ENCODE assay signal across 9 cellular contexts in the genomic region with DNA sequence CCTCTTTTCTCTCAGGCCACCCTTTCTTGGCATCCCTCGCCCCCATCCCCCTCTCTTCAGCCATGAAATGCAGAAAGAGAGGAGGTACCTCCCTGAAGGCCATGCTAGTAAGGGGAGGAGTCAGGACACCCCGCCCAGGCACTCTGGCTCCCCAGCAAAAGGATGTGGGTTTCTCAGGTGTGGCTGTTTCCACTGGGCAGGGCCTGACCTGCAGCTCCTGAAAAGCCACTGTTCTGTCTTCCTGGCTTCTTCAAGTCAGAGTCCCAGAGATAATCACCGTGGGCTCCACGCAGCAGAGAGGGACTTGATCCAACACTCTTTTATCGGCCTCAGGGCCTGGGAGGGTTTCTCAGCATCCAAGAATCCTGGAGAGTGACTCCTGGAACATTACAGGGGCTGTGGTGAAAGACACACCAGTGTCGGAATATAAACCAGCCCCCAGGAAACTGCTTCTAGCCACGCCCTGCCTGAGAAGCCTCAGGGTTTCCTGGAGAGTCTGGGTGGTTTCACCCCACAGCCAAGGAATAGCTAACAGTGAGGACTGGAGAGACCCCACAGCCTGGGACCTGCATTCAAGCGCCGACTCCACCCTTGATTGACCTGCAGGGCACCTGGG. TPM values are rescaled to one million over a fixed set of nuclear protein-coding genes. Genes with fewer than 3 reads are reported as not detected.
DNase-seq lines count a peak whose midpoint lies in the region; ATAC-seq and TF ChIP-seq lines count a peak whose summit lies in the region.
"Had no signal": no experiment of that assay in that cellular context is flagged by ENCODE, and none has a peak within 500 bp of the region (broad histone marks: within the 10 kb centered on the region; RNA-seq: fewer than 3 reads in every experiment).

No MANE protein-coding gene starts in this region.

- no peaks in the 10 kb centered on the region for H3K27me3 ChIP-seq in DND-41 (ENCODE audit: insufficient read depth, low read length, poor library complexity)
- H3K27me3 ChIP-seq in neuronal stem cell (ENCODE audit: control insufficient read depth in 3 of 3, insufficient read depth in 3 of 3, low read depth in 1 of 3, low read length in 3 of 3), result no peaks in the 10 kb centered on the region
- no peaks in the 10 kb centered on the region for H3K27me3 ChIP-seq in Karpas-422 (ENCODE audit: low read length)

- no peaks in the 10 kb centered on the region for H3K79me1 ChIP-seq in neuronal stem cell (ENCODE audit: low read depth, low read length)

- H2BK5ac ChIP-seq in neuronal stem cell (ENCODE audit: low read length), result no peak overlapping the region

- no peak overlapping the region for H4K91ac ChIP-seq in neuronal stem cell (ENCODE audit: low read depth, low read length, poor library complexity)

- no peak overlapping the region for H3K23ac ChIP-seq in neuronal stem cell (ENCODE audit: low read depth, low read length, poor library complexity)

- H3K27ac Mint-ChIP-seq in T-helper 2 cell treated with Interferon-gamma antibody and Interleukin-4, amounts not matched to agents 5 μg/mL and 100 μg/mL, for 36 hours, result peak overlapping the region; percentile 88
- H3K27ac Mint-ChIP-seq in activated naive CD4-positive, alpha-beta T cell treated with anti-CD3 and anti-CD28 coated beads for 36 hours, result peak overlapping the region; percentile 71

- H3K4me1 ChIP-seq in DND-41 (ENCODE audit: insufficient read depth, low read length) (no peaks in the 10 kb centered on the region), neuronal stem cell (ENCODE audit: control insufficient read depth in 2 of 2, insufficient read depth in 1 of 2, low read depth in 1 of 2, low read length in 2 of 2) (peaks cover 3 to 9% of the 10 kb centered on the region in 2 donors), Karpas-422 (ENCODE audit: low read length) (peaks cover 12% of the 10 kb centered on the region)

- DNase-seq in DND-41 (no peak), neuronal stem cell (ENCODE audit: low spot score) (no peak), NCI-H1105 (lab: John Stamatoyannopoulos, UW) (no peak), Karpas-422 (no peak)
- peak; percentile 33 for DNase-seq in T-helper 2 cell treated with Interferon-gamma antibody and Interleukin-4, amounts not matched to agents 5 μg/mL and 100 μg/mL, for 36 hours (ENCODE audit: low spot score)
- DNase-seq in activated naive CD4-positive, alpha-beta T cell treated with anti-CD3 and anti-CD28 coated beads for 36 hours, result peak; percentile 86

- no peak overlapping the region for H3K4me2 ChIP-seq in DND-41 (ENCODE audit: insufficient read depth, low read length)
- H3K4me2 ChIP-seq in neuronal stem cell (ENCODE audit: insufficient read depth, low read length, poor library complexity, severe bottlenecking), result no peak overlapping the region
- H3K4me2 ChIP-seq in Karpas-422 (ENCODE audit: low read depth, low read length, poor library complexity, severe bottlenecking), result no peak overlapping the region

- ATAC-seq in DND-41 (ENCODE audit: insufficient read depth, low read depth) (peak; percentile 40; the same call in 1 of the 3 replicates), HG03565 (IDR thresholded peaks at IDR 0.05; ENCODE audit: unreplicated experiment) (no peak), HG03045 (IDR thresholded peaks at IDR 0.05; ENCODE audit: unreplicated experiment) (no peak)

- no peak overlapping the region for H4K8ac ChIP-seq in neuronal stem cell (ENCODE audit: low read depth, low read length)

- TF ChIP-seq CTCF in DND-41 (IDR thresholded peaks at IDR 0.05; ENCODE audit: borderline replicate concordance, extremely low read depth, low read length, poor library complexity, severe bottlenecking), result no peak

- H3K79me2 ChIP-seq in DND-41 (ENCODE audit: insufficient read depth, low read length) (no peaks in the 10 kb centered on the region), Karpas-422 (ENCODE audit: low read length) (no peaks in the 10 kb centered on the region)

- peak overlapping the region; percentile 24 for H2BK15ac ChIP-seq in neuronal stem cell (ENCODE audit: low read length)

- no peaks in the 10 kb centered on the region for H3K9me3 ChIP-seq in DND-41 (ENCODE audit: insufficient read depth, low read length, severe bottlenecking)
- H3K9me3 ChIP-seq in neuronal stem cell (replicated peaks in 1 of 2; ENCODE audit: control insufficient read depth in 2 of 2, insufficient read depth in 1 of 2, low read depth in 1 of 2, low read length in 2 of 2), result no peaks in the 10 kb centered on the region
- no peaks in the 10 kb centered on the region for H3K9me3 ChIP-seq in Karpas-422 (ENCODE audit: low read length)

- H4K20me1 ChIP-seq in DND-41 (ENCODE audit: insufficient read depth, low read length) (no peaks in the 10 kb centered on the region), Karpas-422 (ENCODE audit: insufficient read depth, low read depth, low read length) (no peaks in the 10 kb centered on the region)

- H3K9me3 Mint-ChIP-seq in T-helper 2 cell treated with Interferon-gamma antibody and Interleukin-4, amounts not matched to agents 5 μg/mL and 100 μg/mL, for 36 hours, result peaks cover 12% of the 10 kb centered on the region
- H3K9me3 Mint-ChIP-seq in activated naive CD4-positive, alpha-beta T cell treated with anti-CD3 and anti-CD28 coated beads for 36 hours, result no peaks in the 10 kb centered on the region

- no peaks in the 10 kb centered on the region for H3K36me3 ChIP-seq in DND-41 (ENCODE audit: insufficient read depth, low read length)
- H3K36me3 ChIP-seq in neuronal stem cell (replicated peaks in 1 of 2; ENCODE audit: control insufficient read depth in 2 of 2, insufficient read depth in 2 of 2, low read length in 2 of 2), result no peaks in the 10 kb centered on the region
- no peaks in the 10 kb centered on the region for H3K36me3 ChIP-seq in Karpas-422 (ENCODE audit: insufficient read depth, low read length)

- no peak overlapping the region for H3K4me3 ChIP-seq in DND-41 (ENCODE audit: low read depth in 1 of 2, low read length in 2 of 2)
- no peak overlapping the region for H3K4me3 ChIP-seq in neuronal stem cell (ENCODE audit: low read length in 2 of 2)
- no peak overlapping the region for H3K4me3 ChIP-seq in Karpas-422 (ENCODE audit: low read length)

- peak overlapping the region; percentile 19 for H2AK5ac ChIP-seq in neuronal stem cell (ENCODE audit: low read depth, low read length)

- H2AFZ ChIP-seq in DND-41 (ENCODE audit: low read depth, low read length), result no peak overlapping the region
- no peak overlapping the region for H2AFZ ChIP-seq in neuronal stem cell (ENCODE audit: low read length)
- H2AFZ ChIP-seq in Karpas-422 (ENCODE audit: low read length), result no peak overlapping the region

- intact Hi-C loops in activated naive CD4-positive, alpha-beta T cell treated with anti-CD3 and anti-CD28 coated beads for 36 hours (cut with micrococcal nuclease), result loop anchor here (2.0 kb wide), 3 partner anchors 46 to 182 kb away; partner anchors contain the start of gene TSPAN18

- H3K4me1 Mint-ChIP-seq in T-helper 2 cell treated with Interferon-gamma antibody and Interleukin-4, amounts not matched to agents 5 μg/mL and 100 μg/mL, for 36 hours (ENCODE audit: low read depth), result peaks cover 40% of the 10 kb centered on the region
- H3K4me1 Mint-ChIP-seq in activated naive CD4-positive, alpha-beta T cell treated with anti-CD3 and anti-CD28 coated beads for 36 hours (ENCODE audit: low read depth), result peaks cover 43% of the 10 kb centered on the region

- H3K9ac ChIP-seq in DND-41 (ENCODE audit: low read depth, low read length) (no peak overlapping the region), neuronal stem cell (ENCODE audit: low read depth, low read length, poor library complexity) (no peak overlapping the region), Karpas-422 (ENCODE audit: low read length) (no peak overlapping the region)

- H3K27ac ChIP-seq in DND-41 (ENCODE audit: low read length) (no peak overlapping the region), neuronal stem cell (replicated peaks; ENCODE audit: low read length) (no peak overlapping the region), Karpas-422 (ENCODE audit: low read length) (no peak overlapping the region)

- peaks cover 6% of the 10 kb centered on the region for H3K36me3 Mint-ChIP-seq in T-helper 2 cell treated with Interferon-gamma antibody and Interleukin-4, amounts not matched to agents 5 μg/mL and 100 μg/mL, for 36 hours (ENCODE audit: low read depth)
- H3K36me3 Mint-ChIP-seq in activated naive CD4-positive, alpha-beta T cell treated with anti-CD3 and anti-CD28 coated beads for 36 hours (ENCODE audit: low read depth), result no peaks in the 10 kb centered on the region

- peak overlapping the region; percentile 81 for H3K4me3 Mint-ChIP-seq in T-helper 2 cell treated with Interferon-gamma antibody and Interleukin-4, amounts not matched to agents 5 μg/mL and 100 μg/mL, for 36 hours
- H3K4me3 Mint-ChIP-seq in activated naive CD4-positive, alpha-beta T cell treated with anti-CD3 and anti-CD28 coated beads for 36 hours, result peak overlapping the region; percentile 20

- H2BK120ac ChIP-seq in neuronal stem cell (ENCODE audit: low read depth, low read length), result no peak overlapping the region

- H2BK12ac ChIP-seq in neuronal stem cell (ENCODE audit: low read length), result no peak overlapping the region

- no CpG with 5 or more reads among the region's 9 CpGs for WGBS in neuronal stem cell (ENCODE audit: extremely low coverage in 2 of 2, insufficient read length in 2 of 2, insufficient replicate concordance in 1 of 2), 2 donors

- peak overlapping the region; percentile 17 for H3K18ac ChIP-seq in neuronal stem cell (ENCODE audit: low read length)

- H3K4ac ChIP-seq in neuronal stem cell (ENCODE audit: low read length), result no peak overlapping the region

- peaks cover 2% of the 10 kb centered on the region for H3K27me3 Mint-ChIP-seq in T-helper 2 cell treated with Interferon-gamma antibody and Interleukin-4, amounts not matched to agents 5 μg/mL and 100 μg/mL, for 36 hours (ENCODE audit: low read depth)
- no peaks in the 10 kb centered on the region for H3K27me3 Mint-ChIP-seq in activated naive CD4-positive, alpha-beta T cell treated with anti-CD3 and anti-CD28 coated beads for 36 hours (ENCODE audit: low read depth)

- H3K14ac ChIP-seq in neuronal stem cell (ENCODE audit: low read length), result no peak overlapping the region

- H3K9me2 ChIP-seq in Karpas-422 (replicated peaks; ENCODE audit: insufficient read depth, low read length), result no peaks in the 10 kb centered on the region

- CTCF ChIA-PET in activated naive CD4-positive, alpha-beta T cell treated with anti-CD3 and anti-CD28 coated beads for 36 hours (lab: Charles Lee), result interaction anchor here (0.6 kb wide), 1 partner anchor 1368 kb away, joined by 6 read pairs; no protein-coding TSS in a partner anchor

RNA-seq across cellular contexts. Expression of gene TSPAN18, which starts 45.7 kb away (rescaled TPM):
- total RNA-seq in activated naive CD4-positive, alpha-beta T cell treated with anti-CD3 and anti-CD28 coated beads for 36 hours, result 1 to 10 TPM; 7.3 to 8.4 TPM
- polyA plus RNA-seq in neuronal stem cell (2013, experiment 1 of 2), result 144 TPM
- 146 TPM for polyA plus RNA-seq in neuronal stem cell (2013, experiment 2 of 2)
- total RNA-seq in Karpas-422 (2014; rRNA removed; shearing (Covaris generic); ENCODE audit: low replicate concordance), result 0.90 and 1.8 TPM in 2 replicates
- total RNA-seq: LHCN-M2 had no signal

Comparison
In these comparisons a context has a peak if more than half of its experiments do, and no peak if none do; other contexts are left out.
1. DNase-seq: peak in T-helper 2 cell treated with Interferon-gamma antibody and Interleukin-4, amounts not matched to agents 5 μg/mL and 100 μg/mL, for 36 hours (single experiment) and activated naive CD4-positive, alpha-beta T cell treated with anti-CD3 and anti-CD28 coated beads for 36 hours (single experiment); none in DND-41 (single experiment), neuronal stem cell (single experiment), NCI-H1105 (single experiment) and Karpas-422 (single experiment).